27 cellular contexts compared by ENCODE assay signal in genomic region chr5:159705948-159706347, GRCh38.
"Had no signal": no experiment of that assay in that cellular context is flagged by ENCODE, and none has a peak within 500 bp of the region (broad histone marks: within the 10 kb centered on the region; RNA-seq: fewer than 3 reads in every experiment).

No MANE protein-coding gene starts in this region.

- H3K9me3 ChIP-seq: neutrophil, right lobe of liver, suprapubic skin, testis, transverse colon, upper lobe of right lung, uterus had no signal

- DNase-seq: naive thymus-derived CD8-positive, alpha-beta T cell; nephron progenitor cell; nucleus accumbens; ovary; posterior cingulate gyrus; psoas muscle; right cardiac atrium; right lobe of liver; sigmoid colon; small intestine; stimulated activated CD4-positive, alpha-beta T cell treated with anti-CD3 and anti-CD28 coated beads, Interleukin-15, amount 100 ng/mL, for 24 hours; stimulated activated CD4-positive, alpha-beta T cell treated with anti-CD3 and anti-CD28 coated beads, Interleukin-2, amount 100 ng/mL, for 24 hours; stimulated activated CD4-positive, alpha-beta T cell treated with anti-CD3 and anti-CD28 coated beads, Interleukin-4, amount 100 ng/mL, for 1 hour; stimulated activated CD4-positive, alpha-beta T cell treated with anti-CD3 and anti-CD28 coated beads, Interleukin-4, amount 100 ng/mL, for 4 hours; stimulated activated CD8-positive, alpha-beta memory T cell treated with anti-CD3 and anti-CD28 coated beads, Interleukin-4, amount 100 ng/mL, for 48 hours; stimulated activated naive CD4-positive, alpha-beta T cell; stimulated activated naive CD8-positive, alpha-beta T cell treated with anti-CD3 and anti-CD28 coated beads, Interleukin-15, amount 100 ng/mL, for 72 hours; stimulated activated naive CD8-positive, alpha-beta T cell treated with anti-CD3 and anti-CD28 coated beads, Interleukin-15, Interleukin-2, amounts not matched to agents 100 U/mL and 50 U/mL, for 24 hours; substantia nigra; testis; tibial artery; transverse colon; upper lobe of right lung; uterus had no signal

- H3K4me3 ChIP-seq: ovary, psoas muscle, right lobe of liver, sigmoid colon, suprapubic skin, testis, tibial artery, transverse colon, upper lobe of right lung, uterus had no signal

- H3K27me3 ChIP-seq: neutrophil, ovary, right lobe of liver, sigmoid colon, suprapubic skin, testis, tibial artery, transverse colon, upper lobe of right lung, uterus had no signal

- H3K9ac ChIP-seq: parathyroid adenoma had no signal

- H3K36me3 ChIP-seq: neutrophil, ovary, right lobe of liver, sigmoid colon, suprapubic skin, tibial artery, transverse colon, upper lobe of right lung, uterus had no signal

- H3K27ac ChIP-seq: neutrophil, ovary, parathyroid adenoma, psoas muscle, right lobe of liver, sigmoid colon, suprapubic skin, testis, tibial artery, transverse colon, upper lobe of right lung, uterus had no signal

- H3K79me2 ChIP-seq: parathyroid adenoma had no signal

- H3K4me1 ChIP-seq: parathyroid adenoma, psoas muscle, right lobe of liver, sigmoid colon, suprapubic skin, testis, tibial artery, transverse colon, upper lobe of right lung, uterus had no signal
